ENCODE assay signal across 18 cellular contexts in the genomic region with DNA sequence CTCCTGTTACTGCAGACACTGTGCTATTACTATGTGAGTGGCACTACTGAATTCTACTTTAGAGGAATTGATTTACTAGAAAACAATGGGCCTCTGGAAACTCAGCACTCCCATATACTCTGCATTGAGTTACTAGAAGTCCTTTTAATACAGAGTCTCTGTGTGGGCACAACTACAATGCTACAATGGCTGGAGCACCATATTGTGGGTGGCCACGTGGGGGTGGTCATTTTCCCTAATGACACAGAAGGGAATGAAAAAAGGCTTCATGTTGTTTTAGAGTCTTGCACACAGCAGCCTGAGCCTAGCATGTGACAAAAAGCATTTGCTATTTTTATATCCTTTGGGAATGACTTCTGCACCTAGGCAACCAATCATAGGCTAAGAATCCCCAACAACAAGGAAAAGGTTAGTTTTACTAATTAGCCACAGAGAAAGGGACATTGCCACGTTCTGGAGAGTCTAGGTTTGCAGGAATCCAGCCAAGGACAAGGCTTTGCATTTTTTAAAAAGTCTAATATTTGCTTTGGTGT.
"Had no signal": no experiment of that assay in that cellular context is flagged by ENCODE, and none has a peak within 500 bp of the region (broad histone marks: within the 10 kb centered on the region; RNA-seq: fewer than 3 reads in every experiment).

No MANE protein-coding gene starts in this region.

- ATAC-seq: activated CD8-positive, alpha-beta T cell treated with anti-CD3 and anti-CD28 coated beads for 36 hours; left lung; naive thymus-derived CD4-positive, alpha-beta T cell; stimulated activated memory B cell treated with anti-CD40 and anti-IgM and Interleukin-4, amounts not matched to agents 10 μg/mL and 1 μg/mL and 100 μg/mL, for 72 hours had no signal

- H3K4me1 ChIP-seq: left lung, testis had no signal

- H3K4me3 ChIP-seq: esophagus muscularis mucosa, left lung, neural progenitor cell, sigmoid colon, spleen, testis had no signal

- H3K9me3 ChIP-seq: testis had no signal

- H3K27ac ChIP-seq: esophagus muscularis mucosa, left lung, neural progenitor cell, sigmoid colon, spleen, testis had no signal

- DNase-seq: activated CD4-positive, alpha-beta T cell treated with anti-CD3 and anti-CD28 coated beads, Interleukin-2, amount 10 ng/mL, durations not matched to agents 24 days and 14 days; activated CD8-positive, alpha-beta T cell treated with anti-CD3 and anti-CD28 coated beads for 36 hours; activated naive CD4-positive, alpha-beta T cell treated with anti-CD3 and anti-CD28 coated beads for 36 hours; activated T-cell treated with anti-CD3 and anti-CD28 coated beads, Interleukin-2, amount 50 U/mL, for 24 hours; cerebellar nuclear complex; effector CD4-positive, alpha-beta T cell; kidney; left lung; mesenchymal stem cell; naive thymus-derived CD4-positive, alpha-beta T cell; sigmoid colon; spleen; stimulated activated CD4-positive, alpha-beta T cell treated with anti-CD3 and anti-CD28 coated beads, Interleukin-4, amount 100 ng/mL, for 4 hours; T1000; testis had no signal

- H3K9ac ChIP-seq: neural progenitor cell had no signal

- H3K27me3 ChIP-seq: esophagus muscularis mucosa, left lung, neural progenitor cell, sigmoid colon, spleen, testis had no signal

- H3K36me3 ChIP-seq: esophagus muscularis mucosa, left lung, neural progenitor cell, sigmoid colon, spleen had no signal
